ENCODE assay signal across 1 cellular context in the genomic region with DNA sequence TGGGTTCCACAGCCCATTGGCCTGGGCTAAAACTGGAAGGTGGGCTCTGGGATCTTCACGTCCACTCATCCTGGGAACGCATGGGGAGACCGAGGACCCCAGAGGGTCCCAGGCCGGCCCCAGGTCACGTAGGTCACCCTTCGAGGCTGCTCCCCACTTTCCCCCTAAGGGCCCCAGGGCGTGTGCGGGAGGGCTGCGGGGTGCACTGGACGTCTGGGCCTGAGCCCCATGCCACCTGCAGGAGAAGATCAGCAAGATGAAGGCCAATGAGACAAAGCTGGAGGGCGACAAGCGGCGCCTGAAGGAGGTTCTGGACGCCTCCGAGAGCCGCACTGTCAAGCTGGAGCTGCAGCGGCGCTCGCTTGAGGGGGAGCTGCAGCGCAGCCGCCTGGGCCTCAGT.
TF ChIP-seq lines count a peak whose summit lies in the region.

No MANE protein-coding gene starts in this region.

TF ChIP-seq in IMR-90, 13 proteins besides CTCF, POLR2A, EP300 and RAD21:
- TF ChIP-seq, protein P1, sequence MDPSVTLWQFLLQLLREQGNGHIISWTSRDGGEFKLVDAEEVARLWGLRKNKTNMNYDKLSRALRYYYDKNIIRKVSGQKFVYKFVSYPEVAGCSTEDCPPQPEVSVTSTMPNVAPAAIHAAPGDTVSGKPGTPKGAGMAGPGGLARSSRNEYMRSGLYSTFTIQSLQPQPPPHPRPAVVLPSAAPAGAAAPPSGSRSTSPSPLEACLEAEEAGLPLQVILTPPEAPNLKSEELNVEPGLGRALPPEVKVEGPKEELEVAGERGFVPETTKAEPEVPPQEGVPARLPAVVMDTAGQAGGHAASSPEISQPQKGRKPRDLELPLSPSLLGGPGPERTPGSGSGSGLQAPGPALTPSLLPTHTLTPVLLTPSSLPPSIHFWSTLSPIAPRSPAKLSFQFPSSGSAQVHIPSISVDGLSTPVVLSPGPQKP (IDR thresholded peaks at IDR 0.05; ENCODE audit: borderline replicate concordance, low read depth, low read length) = no peak
- TF ChIP-seq MAZ (IDR thresholded peaks at IDR 0.05; ENCODE audit: borderline replicate concordance, low read depth, low read length) (no peak), CHD1 (IDR thresholded peaks at IDR 0.05; ENCODE audit: low read depth, low read length) (no peak), RCOR1 (IDR thresholded peaks at IDR 0.05; ENCODE audit: insufficient replicate concordance, low read length) (no peak), NFE2L2 (IDR thresholded peaks at IDR 0.05; ENCODE audit: low read depth, low read length) (no peak), CEBPB (IDR thresholded peaks at IDR 0.05; ENCODE audit: low read depth, low read length) (no peak), FOS (IDR thresholded peaks at IDR 0.05; ENCODE audit: low read depth, low read length) (no peak), BHLHE40 (IDR thresholded peaks at IDR 0.05; ENCODE audit: low read depth, low read length) (no peak), SMC3 (IDR thresholded peaks at IDR 0.05; ENCODE audit: low read depth, low read length) (no peak), RFX5 (IDR thresholded peaks at IDR 0.05; ENCODE audit: low read depth, low read length) (no peak), MXI1 (IDR thresholded peaks at IDR 0.05; ENCODE audit: borderline replicate concordance, low read depth, low read length) (no peak)
- TF ChIP-seq, protein P2, sequence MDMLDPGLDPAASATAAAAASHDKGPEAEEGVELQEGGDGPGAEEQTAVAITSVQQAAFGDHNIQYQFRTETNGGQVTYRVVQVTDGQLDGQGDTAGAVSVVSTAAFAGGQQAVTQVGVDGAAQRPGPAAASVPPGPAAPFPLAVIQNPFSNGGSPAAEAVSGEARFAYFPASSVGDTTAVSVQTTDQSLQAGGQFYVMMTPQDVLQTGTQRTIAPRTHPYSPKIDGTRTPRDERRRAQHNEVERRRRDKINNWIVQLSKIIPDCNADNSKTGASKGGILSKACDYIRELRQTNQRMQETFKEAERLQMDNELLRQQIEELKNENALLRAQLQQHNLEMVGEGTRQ (IDR thresholded peaks at IDR 0.05; ENCODE audit: low read depth, low read length) = no peak
TF ChIP-seq in IMR-90: peak in this region for 0.
